In the genomic region with DNA sequence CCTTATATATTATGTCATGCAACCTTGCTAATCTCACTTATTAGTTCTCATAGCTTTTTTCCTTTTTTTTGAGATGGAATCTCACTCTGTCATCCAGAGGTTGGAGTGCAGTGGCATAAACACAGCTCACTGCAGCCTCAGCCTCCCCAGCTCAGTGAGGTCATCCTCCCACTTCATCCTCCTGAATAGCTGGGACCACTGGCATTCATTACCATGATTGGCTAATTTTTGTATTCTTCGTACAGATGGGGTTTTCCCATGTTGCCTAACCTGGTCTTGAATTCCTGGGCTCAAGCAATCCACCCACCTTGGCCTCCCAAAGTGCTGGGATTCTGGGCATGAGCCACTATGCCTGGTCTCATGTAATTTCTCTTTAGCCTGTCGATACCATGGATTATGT, we compare ENCODE assay signal across 18 cellular contexts.
DNase-seq lines count a peak whose midpoint lies in the region; ATAC-seq and TF ChIP-seq lines count a peak whose summit lies in the region.
"Had no signal": no experiment of that assay in that cellular context is flagged by ENCODE, and none has a peak within 500 bp of the region (broad histone marks: within the 10 kb centered on the region; RNA-seq: fewer than 3 reads in every experiment).

No MANE protein-coding gene starts in this region.

- H4K20me1 ChIP-seq in mammary epithelial cell (ENCODE audit: insufficient read depth, low read length): no peaks in the 10 kb centered on the region

- H3K27ac ChIP-seq in breast epithelium: no peak overlapping the region
- H3K27ac ChIP-seq in mammary epithelial cell (ENCODE audit: insufficient read depth, low read depth, low read length): no peak overlapping the region
- no peak overlapping the region for H3K27ac ChIP-seq in ovary
- H3K27ac ChIP-seq: 22Rv1, A549, C4-2B, HL-60 had no signal

- H3K27me3 ChIP-seq in breast epithelium (no peaks in the 10 kb centered on the region), mammary epithelial cell (ENCODE audit: insufficient read depth, low read length) (no peaks in the 10 kb centered on the region), ovary (no peaks in the 10 kb centered on the region)

- H3K36me3 Mint-ChIP-seq in MCF 10A (ENCODE audit: insufficient read depth, unreplicated experiment): no peaks in the 10 kb centered on the region

- TF ChIP-seq POLR2A in breast epithelium (IDR thresholded peaks at IDR 0.05) (no peak), ovary (IDR thresholded peaks at IDR 0.05) (no peak)

- H2AFZ ChIP-seq in mammary epithelial cell (ENCODE audit: low read depth, low read length): no peak overlapping the region

- in situ Hi-C loops in mammary epithelial cell (cut with MboI; ENCODE audit: low sequenced_read_pairs in 2 of 2): no loop called here

- TF ChIP-seq EP300 in ovary (IDR thresholded peaks at IDR 0.05): no peak

- no peaks in the 10 kb centered on the region for H3K9me3 Mint-ChIP-seq in MCF 10A (ENCODE audit: unreplicated experiment)

- no peak overlapping the region for H3K4me3 Mint-ChIP-seq in MCF 10A (ENCODE audit: unreplicated experiment)
- H3K4me3 Mint-ChIP-seq: CD4-positive, alpha-beta T cell; H9 had no signal

- H3K36me3 ChIP-seq in breast epithelium: no peaks in the 10 kb centered on the region
- H3K36me3 ChIP-seq in mammary epithelial cell (ENCODE audit: insufficient read depth, low read length): no peaks in the 10 kb centered on the region
- no peaks in the 10 kb centered on the region for H3K36me3 ChIP-seq in ovary

- intact Hi-C loops in MCF 10A (cut with micrococcal nuclease): no loop called here
- intact Hi-C loops in breast epithelium (cut with DNase I; ENCODE audit: low total_unique reads): no loop called here
- intact Hi-C loops in mammary epithelial cell (cut with micrococcal nuclease): no loop called here
- intact Hi-C loops in ovary (cut with DNase I): loop anchor here in 1 of 4 donors (10.0 kb wide), 1 partner anchor 76 kb away; no protein-coding TSS in a partner anchor

- H3K4me1 ChIP-seq in breast epithelium: no peaks in the 10 kb centered on the region
- no peaks in the 10 kb centered on the region for H3K4me1 ChIP-seq in mammary epithelial cell (ENCODE audit: insufficient read depth, low read length)
- H3K4me1 ChIP-seq in ovary (ENCODE audit: insufficient read depth): no peaks in the 10 kb centered on the region
- H3K4me1 ChIP-seq: A549, Caco-2 had no signal

- dilution Hi-C loops in mammary epithelial cell (cut with HindIII; ENCODE audit: low sequenced_read_pairs): no loop called here

- no peaks in the 10 kb centered on the region for H3K79me2 ChIP-seq in mammary epithelial cell (ENCODE audit: insufficient read depth, low read length)

- POLR2A ChIA-PET in MCF 10A (lab: Yijun Ruan, JAX): no interaction called here

- CTCF ChIA-PET in MCF 10A (lab: Yijun Ruan, JAX): interaction anchor here (0.6 kb wide), 1 partner anchor 409 kb away, joined by 3 read pairs; no protein-coding TSS in a partner anchor
- CTCF ChIA-PET in mammary epithelial cell (lab: Charles Lee; ENCODE audit: low non-redundant PET): interaction anchor here (0.7 kb wide), 1 partner anchor 80 kb away, joined by 4 read pairs; no protein-coding TSS in a partner anchor

- 49% methylated on average over 2 of the region's 2 CpGs for WGBS in mammary epithelial cell (ENCODE audit: low coverage, missing lambda C conversion rate)
- WGBS in ovary, 3 donors: 95 to 97% (median 96%) methylated on average over 2 of the region's 2 CpGs

- TF ChIP-seq CTCF in MCF 10A (IDR thresholded peaks at IDR 0.05; ENCODE audit: unreplicated experiment) (no peak), breast epithelium (IDR thresholded peaks at IDR 0.05) (no peak), mammary epithelial cell (conservative IDR thresholded peaks at IDR 0.05 in 1 of 2, IDR thresholded peaks at IDR 0.05 in 1 of 2; ENCODE audit: extremely low read depth in 1 of 2, insufficient read depth in 1 of 2, low read depth in 1 of 2, low read length in 2 of 2) (no peak), ovary (IDR thresholded peaks at IDR 0.05) (no peak)

- no peaks in the 10 kb centered on the region for H3K27me3 Mint-ChIP-seq in MCF 10A (ENCODE audit: insufficient read depth, unreplicated experiment)

- H3K27ac Mint-ChIP-seq in MCF 10A (ENCODE audit: low read depth, unreplicated experiment): no peak overlapping the region
- H3K27ac Mint-ChIP-seq: CD4-positive, alpha-beta T cell had no signal

- H3K9me3 ChIP-seq in breast epithelium: peaks cover 27 to 43% of the 10 kb centered on the region in 2 donors
- peaks cover 5% of the 10 kb centered on the region for H3K9me3 ChIP-seq in mammary epithelial cell (replicated peaks; ENCODE audit: insufficient read depth, low read length)
- H3K9me3 ChIP-seq in ovary: peaks cover 0 to 4% of the 10 kb centered on the region in 2 donors

- no peak for ATAC-seq in GM18520 (IDR thresholded peaks at IDR 0.05; ENCODE audit: unreplicated experiment)
- ATAC-seq: A549 had no signal

- DNase-seq in MCF 10A (ENCODE audit: unreplicated experiment): peak; percentile 17
- DNase-seq in breast epithelium (ENCODE audit: low spot score in 2 of 2): no peak
- DNase-seq in mammary epithelial cell: peak; percentile 32
- peak; percentile 27 for DNase-seq in glomerular visceral epithelial cell (ENCODE audit: extremely low spot score)
- peak; percentile 23 for DNase-seq in renal cortical epithelial cell (ENCODE audit: low read depth)
- no peak for DNase-seq in activated CD8-positive, alpha-beta memory T cell treated with anti-CD3 and anti-CD28 coated beads, Interleukin-2, amount 50 U/mL, for 48 hours
- DNase-seq in ovary: no peak
- DNase-seq: AML-193; Caco-2; CD4-positive, alpha-beta T cell; GF-D8; H9; IMR-90 had no signal

- no peak overlapping the region for H3K4me3 ChIP-seq in breast epithelium
- H3K4me3 ChIP-seq in mammary epithelial cell (replicated peaks in 1 of 3; ENCODE audit: insufficient read depth in 1 of 3, low read depth in 2 of 3, low read length in 3 of 3): no peak overlapping the region
- H3K4me3 ChIP-seq in ovary: no peak overlapping the region
- H3K4me3 ChIP-seq: A549 had no signal

- no peaks in the 10 kb centered on the region for H3K4me1 Mint-ChIP-seq in MCF 10A (ENCODE audit: insufficient read depth, unreplicated experiment)
- H3K4me1 Mint-ChIP-seq: H9 had no signal

- BruUV-seq in MCF 10A (replicated peaks; lab: Mats Ljungman, UMichigan) (no TSS peak), mammary epithelial cell (replicated peaks; lab: Mats Ljungman, UMichigan) (no TSS peak)

- no peak overlapping the region for H3K9ac ChIP-seq in mammary epithelial cell (ENCODE audit: insufficient read depth, low read length)

- H3K4me2 ChIP-seq in mammary epithelial cell (ENCODE audit: insufficient read depth, low read depth, low read length): no peak overlapping the region
- H3K4me2 ChIP-seq: A549 had no signal

Comparison
In these comparisons a context has a peak if more than half of its experiments do, and no peak if none do; other contexts are left out.
1. DNase-seq: peak in MCF 10A (single experiment), mammary epithelial cell (single experiment), glomerular visceral epithelial cell (single experiment) and renal cortical epithelial cell (single experiment); none in breast epithelium (0 of 2), activated CD8-positive, alpha-beta memory T cell treated with anti-CD3 and anti-CD28 coated beads, Interleukin-2, amount 50 U/mL, for 48 hours (single experiment) and ovary (0 of 5).